ENCODE assay signal across 9 cellular contexts in genomic region chr14:79278286-79278797, GRCh38.
DNase-seq lines count a peak whose midpoint lies in the region; ATAC-seq and TF ChIP-seq lines count a peak whose summit lies in the region.
"Had no signal": no experiment of that assay in that cellular context is flagged by ENCODE, and none has a peak within 500 bp of the region (broad histone marks: within the 10 kb centered on the region; RNA-seq: fewer than 3 reads in every experiment).

No MANE protein-coding gene starts in this region.

- H3K4me1 ChIP-seq in gastrocnemius medialis, result peaks cover 11 to 22% of the 10 kb centered on the region in 2 donors

- no peaks in the 10 kb centered on the region for H3K4me1 Mint-ChIP-seq in Calu3 (ENCODE audit: low read depth, unreplicated experiment)

- no peaks in the 10 kb centered on the region for H3K36me3 Mint-ChIP-seq in Calu3 (ENCODE audit: insufficient read depth, unreplicated experiment)

- H3K36me3 ChIP-seq in H7 (replicated peaks; ENCODE audit: control insufficient read depth, insufficient read depth, low read length) (no peaks in the 10 kb centered on the region), brain microvascular endothelial cell (replicated peaks) (no peaks in the 10 kb centered on the region), gastrocnemius medialis (no peaks in the 10 kb centered on the region)

- no peak overlapping the region for H3K27ac Mint-ChIP-seq in Calu3 (ENCODE audit: unreplicated experiment)

- ATAC-seq in gastrocnemius medialis (peak in 1 of 2 donors; percentile 9), HG03025 (IDR thresholded peaks at IDR 0.05; ENCODE audit: low FRiP score, unreplicated experiment) (no peak), HG03521 (IDR thresholded peaks at IDR 0.05; ENCODE audit: unreplicated experiment) (no peak)

- peaks cover 19% of the 10 kb centered on the region for H3K27me3 Mint-ChIP-seq in Calu3 (ENCODE audit: unreplicated experiment)

- BruUV-seq in Calu3 (replicated peaks; lab: Mats Ljungman, UMichigan), result no TSS peak

- H3K4me3 Mint-ChIP-seq in Calu3 (ENCODE audit: low read depth, unreplicated experiment), result no peak overlapping the region

- peaks cover 40% of the 10 kb centered on the region for H3K27me3 ChIP-seq in H7 (ENCODE audit: control insufficient read depth, insufficient read depth, low read length)
- no peaks in the 10 kb centered on the region for H3K27me3 ChIP-seq in brain microvascular endothelial cell (replicated peaks)
- peaks cover 10 to 38% (median 36%) of the 10 kb centered on the region in 3 donors for H3K27me3 ChIP-seq in gastrocnemius medialis

- intact Hi-C loops in gastrocnemius medialis (cut with DNase I; ENCODE audit: low total_unique reads), result no loop called here
- intact Hi-C loops in Calu3 (cut with micrococcal nuclease; ENCODE audit: unreplicated experiment), result no loop called here

- H3K27ac ChIP-seq in brain microvascular endothelial cell (no peak overlapping the region), gastrocnemius medialis (no peak overlapping the region)

- CTCF ChIA-PET in Calu3 (lab: Charles Lee), result no interaction called here

- in situ Hi-C loops in brain microvascular endothelial cell (cut with HindIII; ENCODE audit: low pct_ligation_motif_present, low sequenced_read_pairs) (no loop called here), gastrocnemius medialis (cut with MboI; ENCODE audit: low sequenced_read_pairs in 4 of 4) (no loop called here)

- no peak for TF ChIP-seq CTCF in brain microvascular endothelial cell (IDR thresholded peaks at IDR 0.05; ENCODE audit: low read depth, low read length, missing control alignments)
- TF ChIP-seq CTCF in gastrocnemius medialis (IDR thresholded peaks at IDR 0.05 in 4 of 5, conservative IDR thresholded peaks at IDR 0.05 in 1 of 5), result no peak
- TF ChIP-seq CTCF in Calu3 (IDR thresholded peaks at IDR 0.05; ENCODE audit: unreplicated experiment), result no peak

- H3K4me3 ChIP-seq in H7 (ENCODE audit: insufficient read depth, low read depth, low read length) (peak overlapping the region; percentile 68), brain microvascular endothelial cell (ENCODE audit: low read depth, low read length) (peak overlapping the region; percentile 70), gastrocnemius medialis (peak overlapping the region; percentile 51 to 60 (median 58))

- H3K9me3 ChIP-seq in gastrocnemius medialis, result no peaks in the 10 kb centered on the region

- DNase-seq in H7 (peak; percentile 23), brain microvascular endothelial cell (no peak), islet precursor cell (peak; percentile 57), gastrocnemius medialis (no peak), Calu3 (no peak)
- DNase-seq in activated CD4-positive, CD25-positive, alpha-beta regulatory T cell (lab: John Stamatoyannopoulos, UW), result no peak
- DNase-seq: DND-41 had no signal

- no peak for TF ChIP-seq POLR2A in gastrocnemius medialis (IDR thresholded peaks at IDR 0.05)

- H3K9me3 Mint-ChIP-seq in Calu3 (ENCODE audit: low read depth, unreplicated experiment), result peaks cover 3% of the 10 kb centered on the region

Comparison
In these comparisons a context has a peak if more than half of its experiments do, and no peak if none do; other contexts are left out.
1. DNase-seq: peak in H7 (single experiment) and islet precursor cell (single experiment); none in brain microvascular endothelial cell (single experiment), gastrocnemius medialis (0 of 2), Calu3 (single experiment) and activated CD4-positive, CD25-positive, alpha-beta regulatory T cell (0 of 4).
2. Peak in every context shown above with its lines, with median percentiles within 50 percentile points of each other: H3K4me3 ChIP-seq.